Comparison of ENCODE assay signal across 25 cellular contexts in the genomic region with DNA sequence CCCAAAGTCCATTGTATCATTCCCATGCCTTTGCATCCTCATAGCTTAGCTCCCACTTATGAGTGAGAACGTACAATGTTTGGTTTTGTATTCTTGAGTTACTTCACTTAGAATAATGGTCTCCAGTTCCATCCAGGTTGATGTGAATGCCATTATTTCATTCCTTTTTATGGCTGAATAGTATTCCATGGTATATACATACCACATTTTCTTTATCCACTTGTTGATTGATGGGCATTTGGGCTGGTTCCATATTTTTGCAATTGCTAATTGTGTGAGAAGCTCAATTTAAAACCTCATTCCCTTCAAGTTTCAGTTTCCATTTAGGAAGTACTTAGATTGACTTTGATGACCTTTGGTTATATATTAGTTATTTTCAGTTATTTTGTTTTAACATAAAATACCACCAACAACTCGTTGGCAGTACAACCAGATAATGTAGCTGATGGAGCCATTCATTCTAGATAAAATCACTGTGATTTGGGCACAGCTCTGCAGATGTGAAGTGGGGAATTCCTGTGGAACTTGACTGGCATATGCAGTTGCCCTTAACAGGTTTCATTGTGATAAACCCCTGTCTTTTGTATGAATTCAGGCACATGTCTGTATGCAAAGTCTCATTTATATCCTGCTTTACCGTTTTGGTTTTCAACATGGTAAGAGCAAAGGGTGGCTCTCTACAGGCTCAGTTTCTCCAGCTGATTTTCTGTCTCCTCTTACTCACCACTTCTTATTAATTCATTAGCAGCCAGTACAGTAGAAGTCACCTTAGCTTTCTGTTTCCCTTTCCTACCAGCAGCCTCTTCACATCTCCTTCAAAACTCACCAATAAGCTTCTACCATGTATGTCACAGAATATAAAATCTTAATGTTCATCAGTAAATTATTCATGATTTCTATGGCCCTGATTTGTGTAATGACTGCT.
"Had no signal": no experiment of that assay in that cellular context is flagged by ENCODE, and none has a peak within 500 bp of the region (broad histone marks: within the 10 kb centered on the region; RNA-seq: fewer than 3 reads in every experiment).

No MANE protein-coding gene starts in this region.

- H3K36me3 ChIP-seq: brain microvascular endothelial cell, uterus, WERI-Rb-1 had no signal

- H3K27ac ChIP-seq: brain microvascular endothelial cell, coronary artery, WERI-Rb-1 had no signal

- H3K27me3 ChIP-seq: brain microvascular endothelial cell, dorsolateral prefrontal cortex, uterus had no signal

- H3K9me3 ChIP-seq: uterus had no signal

- DNase-seq: activated CD4-positive, alpha-beta memory T cell treated with anti-CD3 and anti-CD28 coated beads for 36 hours; activated CD4-positive, alpha-beta T cell treated with anti-CD3 and anti-CD28 coated beads for 48 hours; activated CD8-positive, alpha-beta memory T cell treated with anti-CD3 and anti-CD28 coated beads, Interleukin-2, amount 50 U/mL, for 4 hours; activated effector memory CD4-positive, alpha-beta T cell treated with anti-CD3 and anti-CD28 coated beads, Interleukin-2, amount 50 U/mL, for 16 hours; activated naive CD4-positive, alpha-beta T cell treated with anti-CD3 and anti-CD28 coated beads, Interleukin-2, amount 10 ng/mL, durations not matched to agents 7 days and 5 days; activated naive CD8-positive, alpha-beta T cell treated with anti-CD3 and anti-CD28 coated beads, Interleukin-2, amount 10 ng/mL, durations not matched to agents 7 days and 5 days; activated T-cell treated with anti-CD3 and anti-CD28 coated beads, Interleukin-2, amount 50 U/mL, for 1 hour; amniotic stem cell; brain microvascular endothelial cell; dorsolateral prefrontal cortex; effector memory CD4-positive, alpha-beta T cell; head of caudate nucleus; left cardiac atrium; small intestine; stimulated activated CD4-positive, alpha-beta T cell treated with anti-CD3 and anti-CD28 coated beads, Interleukin-4, amount 100 ng/mL, for 24 hours; substantia nigra; T1000; uterus; WERI-Rb-1 had no signal

- ATAC-seq: activated CD4-positive, CD25-positive, alpha-beta regulatory T cell treated with anti-CD3 and anti-CD28 coated beads, Interleukin-2, amount 50 U/mL, for 24 hours; sciatic nerve; stimulated activated effector memory CD8-positive, alpha-beta T cell treated with anti-CD3 and anti-CD28 coated beads, Interleukin-12 subunit alpha, Interleukin-12 subunit beta, amount 100 ng/mL, for 72 hours had no signal

- H3K4me3 ChIP-seq: coronary artery, dorsolateral prefrontal cortex, uterus had no signal

- FAIRE-seq: astrocyte, islet of Langerhans, small intestine had no signal
